Comparison of ENCODE assay signal across 1 cellular context in the genomic region with DNA sequence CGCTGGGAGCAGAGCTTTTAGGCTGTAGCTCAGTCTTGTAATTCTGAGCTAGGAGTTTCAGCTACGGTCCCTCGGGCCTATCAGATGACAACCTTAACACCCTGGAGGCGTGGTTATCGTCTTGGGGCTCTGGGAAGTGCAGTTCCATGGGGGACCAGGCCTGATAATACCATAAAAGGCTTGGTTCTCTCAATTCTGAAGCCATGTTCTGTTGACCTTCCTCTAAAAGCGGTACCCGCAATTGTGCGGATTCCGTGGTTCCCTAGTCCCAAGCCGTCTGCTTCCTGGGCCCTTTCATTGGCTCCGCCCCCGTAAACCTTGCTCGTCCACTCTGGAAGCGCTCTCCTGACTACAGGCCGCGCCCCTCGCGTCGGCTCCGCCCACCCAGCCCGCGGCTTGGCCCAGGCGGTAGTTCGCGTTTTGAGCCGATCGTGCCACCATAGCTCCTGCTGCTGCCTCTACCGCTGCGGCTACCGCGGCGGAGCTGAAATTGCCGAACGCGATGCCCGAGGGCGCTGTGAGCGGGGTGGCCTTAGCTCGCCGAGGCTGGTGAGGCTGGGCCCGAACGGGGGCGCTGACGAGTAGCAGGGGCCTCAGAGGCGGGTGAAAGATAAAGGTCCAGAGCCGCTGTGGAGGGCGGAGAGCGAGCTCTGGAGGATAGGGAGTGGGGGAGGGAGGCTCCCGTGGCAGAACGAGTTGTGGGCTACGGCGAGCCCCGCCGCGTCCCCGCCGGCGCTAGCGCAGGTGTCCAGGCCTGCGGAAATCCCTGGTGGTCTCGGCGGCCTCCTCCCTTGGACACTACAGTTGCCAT.
TF ChIP-seq lines count a peak whose summit lies in the region.

A gene with protein sequence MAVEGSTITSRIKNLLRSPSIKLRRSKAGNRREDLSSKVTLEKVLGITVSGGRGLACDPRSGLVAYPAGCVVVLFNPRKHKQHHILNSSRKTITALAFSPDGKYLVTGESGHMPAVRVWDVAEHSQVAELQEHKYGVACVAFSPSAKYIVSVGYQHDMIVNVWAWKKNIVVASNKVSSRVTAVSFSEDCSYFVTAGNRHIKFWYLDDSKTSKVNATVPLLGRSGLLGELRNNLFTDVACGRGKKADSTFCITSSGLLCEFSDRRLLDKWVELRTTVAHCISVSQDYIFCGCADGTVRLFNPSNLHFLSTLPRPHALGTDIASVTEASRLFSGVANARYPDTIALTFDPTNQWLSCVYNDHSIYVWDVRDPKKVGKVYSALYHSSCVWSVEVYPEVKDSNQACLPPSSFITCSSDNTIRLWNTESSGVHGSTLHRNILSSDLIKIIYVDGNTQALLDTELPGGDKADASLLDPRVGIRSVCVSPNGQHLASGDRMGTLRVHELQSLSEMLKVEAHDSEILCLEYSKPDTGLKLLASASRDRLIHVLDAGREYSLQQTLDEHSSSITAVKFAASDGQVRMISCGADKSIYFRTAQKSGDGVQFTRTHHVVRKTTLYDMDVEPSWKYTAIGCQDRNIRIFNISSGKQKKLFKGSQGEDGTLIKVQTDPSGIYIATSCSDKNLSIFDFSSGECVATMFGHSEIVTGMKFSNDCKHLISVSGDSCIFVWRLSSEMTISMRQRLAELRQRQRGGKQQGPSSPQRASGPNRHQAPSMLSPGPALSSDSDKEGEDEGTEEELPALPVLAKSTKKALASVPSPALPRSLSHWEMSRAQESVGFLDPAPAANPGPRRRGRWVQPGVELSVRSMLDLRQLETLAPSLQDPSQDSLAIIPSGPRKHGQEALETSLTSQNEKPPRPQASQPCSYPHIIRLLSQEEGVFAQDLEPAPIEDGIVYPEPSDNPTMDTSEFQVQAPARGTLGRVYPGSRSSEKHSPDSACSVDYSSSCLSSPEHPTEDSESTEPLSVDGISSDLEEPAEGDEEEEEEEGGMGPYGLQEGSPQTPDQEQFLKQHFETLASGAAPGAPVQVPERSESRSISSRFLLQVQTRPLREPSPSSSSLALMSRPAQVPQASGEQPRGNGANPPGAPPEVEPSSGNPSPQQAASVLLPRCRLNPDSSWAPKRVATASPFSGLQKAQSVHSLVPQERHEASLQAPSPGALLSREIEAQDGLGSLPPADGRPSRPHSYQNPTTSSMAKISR (N-terminal part only) (plus strand): TSS at position 423 of the 811 bp plus-strand sequence. CDS start 792 bp downstream, outside the sequence.

TF ChIP-seq in K562, 482 proteins besides CTCF, POLR2A, EP300 and RAD21 (continued from another document and continues in another):
- TF ChIP-seq, protein P1, sequence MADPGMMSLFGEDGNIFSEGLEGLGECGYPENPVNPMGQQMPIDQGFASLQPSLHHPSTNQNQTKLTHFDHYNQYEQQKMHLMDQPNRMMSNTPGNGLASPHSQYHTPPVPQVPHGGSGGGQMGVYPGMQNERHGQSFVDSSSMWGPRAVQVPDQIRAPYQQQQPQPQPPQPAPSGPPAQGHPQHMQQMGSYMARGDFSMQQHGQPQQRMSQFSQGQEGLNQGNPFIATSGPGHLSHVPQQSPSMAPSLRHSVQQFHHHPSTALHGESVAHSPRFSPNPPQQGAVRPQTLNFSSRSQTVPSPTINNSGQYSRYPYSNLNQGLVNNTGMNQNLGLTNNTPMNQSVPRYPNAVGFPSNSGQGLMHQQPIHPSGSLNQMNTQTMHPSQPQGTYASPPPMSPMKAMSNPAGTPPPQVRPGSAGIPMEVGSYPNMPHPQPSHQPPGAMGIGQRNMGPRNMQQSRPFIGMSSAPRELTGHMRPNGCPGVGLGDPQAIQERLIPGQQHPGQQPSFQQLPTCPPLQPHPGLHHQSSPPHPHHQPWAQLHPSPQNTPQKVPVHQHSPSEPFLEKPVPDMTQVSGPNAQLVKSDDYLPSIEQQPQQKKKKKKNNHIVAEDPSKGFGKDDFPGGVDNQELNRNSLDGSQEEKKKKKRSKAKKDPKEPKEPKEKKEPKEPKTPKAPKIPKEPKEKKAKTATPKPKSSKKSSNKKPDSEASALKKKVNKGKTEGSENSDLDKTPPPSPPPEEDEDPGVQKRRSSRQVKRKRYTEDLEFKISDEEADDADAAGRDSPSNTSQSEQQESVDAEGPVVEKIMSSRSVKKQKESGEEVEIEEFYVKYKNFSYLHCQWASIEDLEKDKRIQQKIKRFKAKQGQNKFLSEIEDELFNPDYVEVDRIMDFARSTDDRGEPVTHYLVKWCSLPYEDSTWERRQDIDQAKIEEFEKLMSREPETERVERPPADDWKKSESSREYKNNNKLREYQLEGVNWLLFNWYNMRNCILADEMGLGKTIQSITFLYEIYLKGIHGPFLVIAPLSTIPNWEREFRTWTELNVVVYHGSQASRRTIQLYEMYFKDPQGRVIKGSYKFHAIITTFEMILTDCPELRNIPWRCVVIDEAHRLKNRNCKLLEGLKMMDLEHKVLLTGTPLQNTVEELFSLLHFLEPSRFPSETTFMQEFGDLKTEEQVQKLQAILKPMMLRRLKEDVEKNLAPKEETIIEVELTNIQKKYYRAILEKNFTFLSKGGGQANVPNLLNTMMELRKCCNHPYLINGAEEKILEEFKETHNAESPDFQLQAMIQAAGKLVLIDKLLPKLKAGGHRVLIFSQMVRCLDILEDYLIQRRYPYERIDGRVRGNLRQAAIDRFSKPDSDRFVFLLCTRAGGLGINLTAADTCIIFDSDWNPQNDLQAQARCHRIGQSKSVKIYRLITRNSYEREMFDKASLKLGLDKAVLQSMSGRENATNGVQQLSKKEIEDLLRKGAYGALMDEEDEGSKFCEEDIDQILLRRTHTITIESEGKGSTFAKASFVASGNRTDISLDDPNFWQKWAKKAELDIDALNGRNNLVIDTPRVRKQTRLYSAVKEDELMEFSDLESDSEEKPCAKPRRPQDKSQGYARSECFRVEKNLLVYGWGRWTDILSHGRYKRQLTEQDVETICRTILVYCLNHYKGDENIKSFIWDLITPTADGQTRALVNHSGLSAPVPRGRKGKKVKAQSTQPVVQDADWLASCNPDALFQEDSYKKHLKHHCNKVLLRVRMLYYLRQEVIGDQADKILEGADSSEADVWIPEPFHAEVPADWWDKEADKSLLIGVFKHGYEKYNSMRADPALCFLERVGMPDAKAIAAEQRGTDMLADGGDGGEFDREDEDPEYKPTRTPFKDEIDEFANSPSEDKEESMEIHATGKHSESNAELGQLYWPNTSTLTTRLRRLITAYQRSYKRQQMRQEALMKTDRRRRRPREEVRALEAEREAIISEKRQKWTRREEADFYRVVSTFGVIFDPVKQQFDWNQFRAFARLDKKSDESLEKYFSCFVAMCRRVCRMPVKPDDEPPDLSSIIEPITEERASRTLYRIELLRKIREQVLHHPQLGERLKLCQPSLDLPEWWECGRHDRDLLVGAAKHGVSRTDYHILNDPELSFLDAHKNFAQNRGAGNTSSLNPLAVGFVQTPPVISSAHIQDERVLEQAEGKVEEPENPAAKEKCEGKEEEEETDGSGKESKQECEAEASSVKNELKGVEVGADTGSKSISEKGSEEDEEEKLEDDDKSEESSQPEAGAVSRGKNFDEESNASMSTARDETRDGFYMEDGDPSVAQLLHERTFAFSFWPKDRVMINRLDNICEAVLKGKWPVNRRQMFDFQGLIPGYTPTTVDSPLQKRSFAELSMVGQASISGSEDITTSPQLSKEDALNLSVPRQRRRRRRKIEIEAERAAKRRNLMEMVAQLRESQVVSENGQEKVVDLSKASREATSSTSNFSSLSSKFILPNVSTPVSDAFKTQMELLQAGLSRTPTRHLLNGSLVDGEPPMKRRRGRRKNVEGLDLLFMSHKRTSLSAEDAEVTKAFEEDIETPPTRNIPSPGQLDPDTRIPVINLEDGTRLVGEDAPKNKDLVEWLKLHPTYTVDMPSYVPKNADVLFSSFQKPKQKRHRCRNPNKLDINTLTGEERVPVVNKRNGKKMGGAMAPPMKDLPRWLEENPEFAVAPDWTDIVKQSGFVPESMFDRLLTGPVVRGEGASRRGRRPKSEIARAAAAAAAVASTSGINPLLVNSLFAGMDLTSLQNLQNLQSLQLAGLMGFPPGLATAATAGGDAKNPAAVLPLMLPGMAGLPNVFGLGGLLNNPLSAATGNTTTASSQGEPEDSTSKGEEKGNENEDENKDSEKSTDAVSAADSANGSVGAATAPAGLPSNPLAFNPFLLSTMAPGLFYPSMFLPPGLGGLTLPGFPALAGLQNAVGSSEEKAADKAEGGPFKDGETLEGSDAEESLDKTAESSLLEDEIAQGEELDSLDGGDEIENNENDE (IDR thresholded peaks at IDR 0.05; ENCODE audit: low read depth, low read length), result peak; percentile 39
- TF ChIP-seq LEF1 (IDR thresholded peaks at IDR 0.05) (0 out of 2 replicates have a peak, but pooled peaks have one; percentile 25), PML (IDR thresholded peaks at IDR 0.05; ENCODE audit: low read length) (0 out of 2 replicates have a peak, but pooled peaks have one; percentile 43), EP400 (IDR thresholded peaks at IDR 0.05) (peak; percentile 65), ZNF253 (CRISPR knock-in tag; conservative IDR thresholded peaks at IDR 0.05) (no peak), RBBP5 (IDR thresholded peaks at IDR 0.05; ENCODE audit: borderline replicate concordance, insufficient read depth, low read length, poor library complexity, severe bottlenecking) (peak; percentile 88), FOS (IDR thresholded peaks at IDR 0.05; ENCODE audit: extremely low read depth, insufficient read length) (no peak), ZBED1 (IDR thresholded peaks at IDR 0.05) (0 out of 2 replicates have a peak, but pooled peaks have one; percentile 23), MEF2A (IDR thresholded peaks at IDR 0.05; ENCODE audit: control insufficient read depth, low read depth, low read length) (no peak), TAF1 (IDR thresholded peaks at IDR 0.05; ENCODE audit: control insufficient read depth, extremely low read depth, insufficient read depth, low read length, severe bottlenecking) (peak; percentile 15), HCFC1 (IDR thresholded peaks at IDR 0.05; ENCODE audit: low read depth, low read length) (peak; percentile 59; the same call in 1 of the 2 replicates), SMAD4 (CRISPR knock-in tag; conservative IDR thresholded peaks at IDR 0.05) (peak; percentile 34; the same call in 1 of the 2 replicates), ZNF764 (CRISPR knock-in tag; IDR thresholded peaks at IDR 0.05; ENCODE audit: low read depth) (0 out of 2 replicates have a peak, but pooled peaks have one; percentile 31), RBM22 (IDR thresholded peaks at IDR 0.05; ENCODE audit: low read depth, low read length, poor library complexity, severe bottlenecking) (peak; percentile 96), SAFB2 (IDR thresholded peaks at IDR 0.05; ENCODE audit: borderline replicate concordance, low read depth, low read length, severe bottlenecking) (no peak), DMBX1 (CRISPR knock-in tag; IDR thresholded peaks at IDR 0.05; ENCODE audit: borderline replicate concordance) (no peak; the same call in 1 of the 2 replicates), ZKSCAN3 (CRISPR knock-in tag; IDR thresholded peaks at IDR 0.05) (no peak)
- TF ChIP-seq, protein P2, sequence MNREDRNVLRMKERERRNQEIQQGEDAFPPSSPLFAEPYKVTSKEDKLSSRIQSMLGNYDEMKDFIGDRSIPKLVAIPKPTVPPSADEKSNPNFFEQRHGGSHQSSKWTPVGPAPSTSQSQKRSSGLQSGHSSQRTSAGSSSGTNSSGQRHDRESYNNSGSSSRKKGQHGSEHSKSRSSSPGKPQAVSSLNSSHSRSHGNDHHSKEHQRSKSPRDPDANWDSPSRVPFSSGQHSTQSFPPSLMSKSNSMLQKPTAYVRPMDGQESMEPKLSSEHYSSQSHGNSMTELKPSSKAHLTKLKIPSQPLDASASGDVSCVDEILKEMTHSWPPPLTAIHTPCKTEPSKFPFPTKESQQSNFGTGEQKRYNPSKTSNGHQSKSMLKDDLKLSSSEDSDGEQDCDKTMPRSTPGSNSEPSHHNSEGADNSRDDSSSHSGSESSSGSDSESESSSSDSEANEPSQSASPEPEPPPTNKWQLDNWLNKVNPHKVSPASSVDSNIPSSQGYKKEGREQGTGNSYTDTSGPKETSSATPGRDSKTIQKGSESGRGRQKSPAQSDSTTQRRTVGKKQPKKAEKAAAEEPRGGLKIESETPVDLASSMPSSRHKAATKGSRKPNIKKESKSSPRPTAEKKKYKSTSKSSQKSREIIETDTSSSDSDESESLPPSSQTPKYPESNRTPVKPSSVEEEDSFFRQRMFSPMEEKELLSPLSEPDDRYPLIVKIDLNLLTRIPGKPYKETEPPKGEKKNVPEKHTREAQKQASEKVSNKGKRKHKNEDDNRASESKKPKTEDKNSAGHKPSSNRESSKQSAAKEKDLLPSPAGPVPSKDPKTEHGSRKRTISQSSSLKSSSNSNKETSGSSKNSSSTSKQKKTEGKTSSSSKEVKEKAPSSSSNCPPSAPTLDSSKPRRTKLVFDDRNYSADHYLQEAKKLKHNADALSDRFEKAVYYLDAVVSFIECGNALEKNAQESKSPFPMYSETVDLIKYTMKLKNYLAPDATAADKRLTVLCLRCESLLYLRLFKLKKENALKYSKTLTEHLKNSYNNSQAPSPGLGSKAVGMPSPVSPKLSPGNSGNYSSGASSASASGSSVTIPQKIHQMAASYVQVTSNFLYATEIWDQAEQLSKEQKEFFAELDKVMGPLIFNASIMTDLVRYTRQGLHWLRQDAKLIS (CRISPR knock-in tag; IDR thresholded peaks at IDR 0.05), result peak; percentile 89
- TF ChIP-seq, protein P3, sequence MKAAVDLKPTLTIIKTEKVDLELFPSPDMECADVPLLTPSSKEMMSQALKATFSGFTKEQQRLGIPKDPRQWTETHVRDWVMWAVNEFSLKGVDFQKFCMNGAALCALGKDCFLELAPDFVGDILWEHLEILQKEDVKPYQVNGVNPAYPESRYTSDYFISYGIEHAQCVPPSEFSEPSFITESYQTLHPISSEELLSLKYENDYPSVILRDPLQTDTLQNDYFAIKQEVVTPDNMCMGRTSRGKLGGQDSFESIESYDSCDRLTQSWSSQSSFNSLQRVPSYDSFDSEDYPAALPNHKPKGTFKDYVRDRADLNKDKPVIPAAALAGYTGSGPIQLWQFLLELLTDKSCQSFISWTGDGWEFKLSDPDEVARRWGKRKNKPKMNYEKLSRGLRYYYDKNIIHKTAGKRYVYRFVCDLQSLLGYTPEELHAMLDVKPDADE (conservative IDR thresholded peaks at IDR 0.05; ENCODE audit: control insufficient read depth, low read depth, low read length), result peak; percentile 66; the same call in 1 of the 2 replicates
- TF ChIP-seq, protein P4, sequence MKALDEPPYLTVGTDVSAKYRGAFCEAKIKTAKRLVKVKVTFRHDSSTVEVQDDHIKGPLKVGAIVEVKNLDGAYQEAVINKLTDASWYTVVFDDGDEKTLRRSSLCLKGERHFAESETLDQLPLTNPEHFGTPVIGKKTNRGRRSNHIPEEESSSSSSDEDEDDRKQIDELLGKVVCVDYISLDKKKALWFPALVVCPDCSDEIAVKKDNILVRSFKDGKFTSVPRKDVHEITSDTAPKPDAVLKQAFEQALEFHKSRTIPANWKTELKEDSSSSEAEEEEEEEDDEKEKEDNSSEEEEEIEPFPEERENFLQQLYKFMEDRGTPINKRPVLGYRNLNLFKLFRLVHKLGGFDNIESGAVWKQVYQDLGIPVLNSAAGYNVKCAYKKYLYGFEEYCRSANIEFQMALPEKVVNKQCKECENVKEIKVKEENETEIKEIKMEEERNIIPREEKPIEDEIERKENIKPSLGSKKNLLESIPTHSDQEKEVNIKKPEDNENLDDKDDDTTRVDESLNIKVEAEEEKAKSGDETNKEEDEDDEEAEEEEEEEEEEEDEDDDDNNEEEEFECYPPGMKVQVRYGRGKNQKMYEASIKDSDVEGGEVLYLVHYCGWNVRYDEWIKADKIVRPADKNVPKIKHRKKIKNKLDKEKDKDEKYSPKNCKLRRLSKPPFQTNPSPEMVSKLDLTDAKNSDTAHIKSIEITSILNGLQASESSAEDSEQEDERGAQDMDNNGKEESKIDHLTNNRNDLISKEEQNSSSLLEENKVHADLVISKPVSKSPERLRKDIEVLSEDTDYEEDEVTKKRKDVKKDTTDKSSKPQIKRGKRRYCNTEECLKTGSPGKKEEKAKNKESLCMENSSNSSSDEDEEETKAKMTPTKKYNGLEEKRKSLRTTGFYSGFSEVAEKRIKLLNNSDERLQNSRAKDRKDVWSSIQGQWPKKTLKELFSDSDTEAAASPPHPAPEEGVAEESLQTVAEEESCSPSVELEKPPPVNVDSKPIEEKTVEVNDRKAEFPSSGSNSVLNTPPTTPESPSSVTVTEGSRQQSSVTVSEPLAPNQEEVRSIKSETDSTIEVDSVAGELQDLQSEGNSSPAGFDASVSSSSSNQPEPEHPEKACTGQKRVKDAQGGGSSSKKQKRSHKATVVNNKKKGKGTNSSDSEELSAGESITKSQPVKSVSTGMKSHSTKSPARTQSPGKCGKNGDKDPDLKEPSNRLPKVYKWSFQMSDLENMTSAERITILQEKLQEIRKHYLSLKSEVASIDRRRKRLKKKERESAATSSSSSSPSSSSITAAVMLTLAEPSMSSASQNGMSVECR (CRISPR knock-in tag; IDR thresholded peaks at IDR 0.05), result peak; percentile 20; the same call in 1 of the 2 replicates
